ENCODE assay signal across 10 cellular contexts in genomic region chr19:4060621-4061177, GRCh38. TPM values are rescaled to one million over a fixed set of nuclear protein-coding genes. Genes with fewer than 3 reads are reported as not detected.
DNase-seq lines count a peak whose midpoint lies in the region; ATAC-seq and TF ChIP-seq lines count a peak whose summit lies in the region.
"Had no signal": no experiment of that assay in that cellular context is flagged by ENCODE, and none has a peak within 500 bp of the region (broad histone marks: within the 10 kb centered on the region; RNA-seq: fewer than 3 reads in every experiment).

No MANE protein-coding gene starts in this region.

- intact Hi-C loops in CD8-positive, alpha-beta T cell (cut with DNase I, micrococcal nuclease): loop anchor here in 1 of 2 experiments (10.0 kb wide), 1 partner anchor 556 kb away; the partner anchor contains the start of genes DOHH and FZR1
- intact Hi-C loops in esophagus muscularis mucosa (cut with DNase I) (no loop called here), psoas muscle (cut with DNase I) (loop anchor here in 1 of 2 donors (5.0 kb wide), 2 partner anchors 53 to 78 kb away; partner anchors contain the start of gene PIAS4)

- TF ChIP-seq CTCF in CD8-positive, alpha-beta T cell (IDR thresholded peaks at IDR 0.05): no peak
- no peak for TF ChIP-seq CTCF in SU-DHL-6 (IDR thresholded peaks at IDR 0.05; ENCODE audit: insufficient read depth, low read length, poor library complexity, severe bottlenecking)
- TF ChIP-seq CTCF in esophagus muscularis mucosa (IDR thresholded peaks at IDR 0.05): no peak
- TF ChIP-seq CTCF in psoas muscle (IDR thresholded peaks at IDR 0.05): no peak

- DNase-seq in CD8-positive, alpha-beta T cell: no peak
- DNase-seq in esophagus muscularis mucosa (ENCODE audit: extremely low spot score): no peak
- no peak for DNase-seq in psoas muscle
- no peak for DNase-seq in NCI-H1694 treated with DMSO at 0.1 percent for 48 hours (lab: John Stamatoyannopoulos, UW)
- DNase-seq in T1000 (lab: John Stamatoyannopoulos, UW): no peak
- no peak for DNase-seq in EL
- DNase-seq: HCEC 1CT had no signal

- H3K9me3 ChIP-seq in CD8-positive, alpha-beta T cell (ENCODE audit: low read length): no peaks in the 10 kb centered on the region
- H3K9me3 ChIP-seq in SU-DHL-6 (ENCODE audit: insufficient read depth, low read length): no peaks in the 10 kb centered on the region
- H3K9me3 ChIP-seq in esophagus muscularis mucosa: no peaks in the 10 kb centered on the region
- no peaks in the 10 kb centered on the region for H3K9me3 ChIP-seq in psoas muscle

- H3K27me3 Mint-ChIP-seq in CD8-positive, alpha-beta T cell (ENCODE audit: low read depth): no peaks in the 10 kb centered on the region

- peak overlapping the region; percentile 91 for H3K27ac Mint-ChIP-seq in CD8-positive, alpha-beta T cell
- H3K27ac Mint-ChIP-seq: T-helper 1 cell treated with Interleukin-12 subunit alpha and Interleukin-12 subunit beta and Interleukin-4 antibody, amounts not matched to agents 30 μg/mL and 1 μg/mL, for 36 hours had no signal

- whole genome bisulfite sequencing in esophagus muscularis mucosa: 84% methylated on average over 11 of the region's 16 CpGs
- WGBS in psoas muscle, 3 donors: 72 to 86% (median 77%) methylated on average over 16 of the region's 16 CpGs

- peaks cover 93% of the 10 kb centered on the region for H3K79me2 ChIP-seq in SU-DHL-6 (ENCODE audit: insufficient read depth, low read length)

- peaks cover 16% of the 10 kb centered on the region for H3K36me3 ChIP-seq in CD8-positive, alpha-beta T cell (ENCODE audit: insufficient read depth, low read length)
- no peaks in the 10 kb centered on the region for H3K36me3 ChIP-seq in SU-DHL-6 (ENCODE audit: low read length)
- peaks cover 0 to 16% (median 14%) of the 10 kb centered on the region in 4 donors for H3K36me3 ChIP-seq in esophagus muscularis mucosa
- no peaks in the 10 kb centered on the region for H3K36me3 ChIP-seq in psoas muscle (ENCODE audit: insufficient read depth in 1 of 2, low read depth in 1 of 2)

- CTCF ChIA-PET in CD8-positive, alpha-beta T cell (lab: Charles Lee): no interaction called here

- H3K4me1 ChIP-seq in CD8-positive, alpha-beta T cell (ENCODE audit: insufficient read depth, low read length): peaks cover 67% of the 10 kb centered on the region
- H3K4me1 ChIP-seq in esophagus muscularis mucosa (peaks cover 69 to 87% (median 79%) of the 10 kb centered on the region in 4 donors), psoas muscle (peaks cover 64% of the 10 kb centered on the region)

- peak overlapping the region; percentile 35 for H3K4me3 ChIP-seq in CD8-positive, alpha-beta T cell (ENCODE audit: low read depth, low read length)
- H3K4me3 ChIP-seq in SU-DHL-6 (ENCODE audit: insufficient read depth, low read length, poor library complexity, severe bottlenecking) (no peak overlapping the region), esophagus muscularis mucosa (peak overlapping the region; percentile 48 to 100 (median 94)), psoas muscle (peak overlapping the region; percentile 97)

- POLR2A ChIA-PET in CD8-positive, alpha-beta T cell (lab: Charles Lee): interaction anchor here (0.6 kb wide), 1 partner anchor 1975 kb away, joined by 6 read pairs; no protein-coding TSS in a partner anchor

- peaks cover 16% of the 10 kb centered on the region for H3K36me3 Mint-ChIP-seq in CD8-positive, alpha-beta T cell

- H4K20me1 ChIP-seq in SU-DHL-6 (ENCODE audit: low read depth, low read length): peaks cover 21% of the 10 kb centered on the region

- H3K27ac ChIP-seq in CD8-positive, alpha-beta T cell (ENCODE audit: low read depth, low read length): peak overlapping the region; percentile 47
- H3K27ac ChIP-seq in SU-DHL-6 (ENCODE audit: low read depth, low read length): peak overlapping the region; percentile 39
- H3K27ac ChIP-seq in esophagus muscularis mucosa (replicated peaks in 1 of 4): peak overlapping the region; percentile 97 to 99 (median 98)
- H3K27ac ChIP-seq in psoas muscle: peak overlapping the region; percentile 96

- H2AFZ ChIP-seq in SU-DHL-6 (ENCODE audit: low read depth, low read length, severe bottlenecking): no peak overlapping the region

- no peak for TF ChIP-seq EP300 in esophagus muscularis mucosa (IDR thresholded peaks at IDR 0.05)

- peak overlapping the region; percentile 76 for H3K4me2 ChIP-seq in SU-DHL-6 (ENCODE audit: low read depth, low read length, poor library complexity, severe bottlenecking)

- peak overlapping the region; percentile 53 for H3K4me3 Mint-ChIP-seq in CD8-positive, alpha-beta T cell
- H3K4me3 Mint-ChIP-seq: T-helper 1 cell treated with Interleukin-12 subunit alpha and Interleukin-12 subunit beta and Interleukin-4 antibody, amounts not matched to agents 30 μg/mL and 1 μg/mL, for 36 hours had no signal

- peaks cover 38% of the 10 kb centered on the region for H3K4me1 Mint-ChIP-seq in CD8-positive, alpha-beta T cell (ENCODE audit: low read depth)

- peak overlapping the region; percentile 17 for H3K9ac ChIP-seq in SU-DHL-6 (ENCODE audit: low read length)

- no peaks in the 10 kb centered on the region for H3K9me2 ChIP-seq in SU-DHL-6 (replicated peaks; ENCODE audit: insufficient read depth, low read length)

- ATAC-seq in CD8-positive, alpha-beta T cell: no peak
- ATAC-seq in psoas muscle (no peak), GM18505 (IDR thresholded peaks at IDR 0.05; ENCODE audit: unreplicated experiment) (no peak)

- no peaks in the 10 kb centered on the region for H3K27me3 ChIP-seq in CD8-positive, alpha-beta T cell (ENCODE audit: insufficient read depth, low read length)
- no peaks in the 10 kb centered on the region for H3K27me3 ChIP-seq in SU-DHL-6 (ENCODE audit: low read length)
- H3K27me3 ChIP-seq in esophagus muscularis mucosa: no peaks in the 10 kb centered on the region
- H3K27me3 ChIP-seq in psoas muscle (ENCODE audit: insufficient read depth in 3 of 3, low read length in 2 of 3): no peaks in the 10 kb centered on the region

- TF ChIP-seq POLR2A in esophagus muscularis mucosa (IDR thresholded peaks at IDR 0.05; ENCODE audit: low read depth): no peak
- no peak for TF ChIP-seq POLR2A in GM18505 (IDR thresholded peaks at IDR 0.05; ENCODE audit: borderline replicate concordance, extremely low read depth, insufficient read depth, insufficient read length)

- H3K9me3 Mint-ChIP-seq in CD8-positive, alpha-beta T cell: no peaks in the 10 kb centered on the region
- H3K9me3 Mint-ChIP-seq: T-helper 1 cell treated with Interleukin-12 subunit alpha and Interleukin-12 subunit beta and Interleukin-4 antibody, amounts not matched to agents 30 μg/mL and 1 μg/mL, for 36 hours had no signal

- no peaks in the 10 kb centered on the region for H3F3A ChIP-seq in SU-DHL-6 (ENCODE audit: insufficient read depth)

RNA-seq across cellular contexts. Expression of gene ZBTB7A, which starts 6.0 kb away (rescaled TPM):
- total RNA-seq in CD8-positive, alpha-beta T cell: 10 to 100 TPM; 58.2 to 64.5 TPM
- total RNA-seq in esophagus muscularis mucosa (100 to 1,000 TPM in 2 of 4 donors, 10 to 100 TPM in 2; 71.9 to 137 (median 114) TPM), psoas muscle (10 to 100 TPM; 25.7 to 55.9 (median 45.7) TPM)
- polyA plus RNA-seq in psoas muscle: 10 to 100 TPM; 18.5 to 20.3 (median 20.0) TPM

RNA-seq across cellular contexts. Expression of gene PIAS4, which starts 53.2 kb away (rescaled TPM):
- total RNA-seq in CD8-positive, alpha-beta T cell: 10 to 100 TPM; 11.6 to 14.9 TPM
- 10 to 100 TPM; 16.6 to 34.1 (median 24.8) TPM for total RNA-seq in esophagus muscularis mucosa
- total RNA-seq in psoas muscle: 10 to 100 TPM; 14.6 to 27.2 (median 17.0) TPM
- 10 to 100 TPM; 12.7 to 21.8 (median 14.6) TPM for polyA plus RNA-seq in psoas muscle

Comparison
In these comparisons a context has a peak if more than half of its experiments do, and no peak if none do; other contexts are left out.
1. H3K27ac ChIP-seq: peak in every context shown above with its lines; median percentile 98 in esophagus muscularis mucosa; 96 in psoas muscle; 47 in CD8-positive, alpha-beta T cell; 39 in SU-DHL-6.